Comparison of ENCODE assay signal across 9 cellular contexts in genomic region chr12:78863482-78864427, GRCh38. TPM values are rescaled to one million over a fixed set of nuclear protein-coding genes. Genes with fewer than 3 reads are reported as not detected.
DNase-seq lines count a peak whose midpoint lies in the region; ATAC-seq and TF ChIP-seq lines count a peak whose summit lies in the region.
"Had no signal": no experiment of that assay in that cellular context is flagged by ENCODE, and none has a peak within 500 bp of the region (broad histone marks: within the 10 kb centered on the region; RNA-seq: fewer than 3 reads in every experiment).

No MANE protein-coding gene starts in this region.

- H4K8ac ChIP-seq in H9 (replicated peaks; ENCODE audit: insufficient read length, low read depth, low read length) = no peak overlapping the region

- peaks cover 23 to 27% of the 10 kb centered on the region in 2 experiments for H3K4me1 Mint-ChIP-seq in H9
- H3K4me1 Mint-ChIP-seq in activated T-helper 1 cell treated with anti-CD3 and anti-CD28 coated beads, Interleukin-12 subunit alpha, Interleukin-12 subunit beta, Interleukin-2, Interleukin-4 antibody, amounts not matched to agents 30 ng/mL and 10 ng/mL and 1 ng/mL, durations not matched to agents 14 hours and 24 hours and 36 hours (ENCODE audit: low read depth) = no peaks in the 10 kb centered on the region
- H3K4me1 Mint-ChIP-seq in activated CD4-positive, alpha-beta T cell treated with anti-CD3 and anti-CD28 coated beads, Interleukin-2, amount 10 ng/mL, durations not matched to agents 7 days and 5 days = no peaks in the 10 kb centered on the region

- peaks cover 16% of the 10 kb centered on the region; the same call in 1 of the 2 replicates for H3K79me2 ChIP-seq in H9 (ENCODE audit: insufficient read depth, low read length)

- ATAC-seq in left ventricle myocardium superior = peak; percentile 56

- intact Hi-C loops in activated T-helper 1 cell treated with anti-CD3 and anti-CD28 coated beads, Interleukin-12 subunit alpha, Interleukin-12 subunit beta, Interleukin-2, Interleukin-4 antibody, amounts not matched to agents 30 ng/mL and 10 ng/mL and 1 ng/mL, durations not matched to agents 14 hours and 24 hours and 36 hours (cut with micrococcal nuclease) = no loop called here
- intact Hi-C loops in left ventricle myocardium superior (cut with micrococcal nuclease) = no loop called here

- H4K91ac ChIP-seq in H9 (ENCODE audit: insufficient read length, low read depth, low read length) = no peak overlapping the region

- no peaks in the 10 kb centered on the region; a peak in 1 of 5 replicates for H3K9me3 Mint-ChIP-seq in H9
- H3K9me3 Mint-ChIP-seq in activated T-helper 1 cell treated with anti-CD3 and anti-CD28 coated beads, Interleukin-12 subunit alpha, Interleukin-12 subunit beta, Interleukin-2, Interleukin-4 antibody, amounts not matched to agents 30 ng/mL and 10 ng/mL and 1 ng/mL, durations not matched to agents 14 hours and 24 hours and 36 hours = no peaks in the 10 kb centered on the region
- H3K9me3 Mint-ChIP-seq in activated CD4-positive, alpha-beta T cell treated with anti-CD3 and anti-CD28 coated beads, Interleukin-2, amount 10 ng/mL, durations not matched to agents 7 days and 5 days = no peaks in the 10 kb centered on the region

- H2AFZ ChIP-seq in H9 (ENCODE audit: low read length) = peak overlapping the region; percentile 42

- no peaks in the 10 kb centered on the region for H3K36me3 ChIP-seq in ES-I3 (ENCODE audit: insufficient read depth, low read length)

- DNase-seq in H9 (peak; percentile 90), NCI-H1417 (lab: John Stamatoyannopoulos, UW) (peak; percentile 75 to 97 (median 92)), left ventricle myocardium superior (peak; percentile 50), retina (peak; percentile 87)
- no peak for DNase-seq in activated T-helper 1 cell treated with anti-CD3 and anti-CD28 coated beads, Interleukin-12 subunit alpha, Interleukin-12 subunit beta, Interleukin-2, Interleukin-4 antibody, amounts not matched to agents 30 ng/mL and 10 ng/mL and 1 ng/mL, durations not matched to agents 14 hours and 24 hours and 36 hours (ENCODE audit: low spot score)
- no peak for DNase-seq in effector CD8-positive, alpha-beta T cell (lab: John Stamatoyannopoulos, UW)
- DNase-seq in activated CD4-positive, alpha-beta T cell treated with anti-CD3 and anti-CD28 coated beads, Interleukin-2, amount 10 ng/mL, durations not matched to agents 7 days and 5 days = no peak

- peak overlapping the region; percentile 97 to 99 (median 99) for H3K27ac Mint-ChIP-seq in H9
- no peak overlapping the region for H3K27ac Mint-ChIP-seq in activated T-helper 1 cell treated with anti-CD3 and anti-CD28 coated beads, Interleukin-12 subunit alpha, Interleukin-12 subunit beta, Interleukin-2, Interleukin-4 antibody, amounts not matched to agents 30 ng/mL and 10 ng/mL and 1 ng/mL, durations not matched to agents 14 hours and 24 hours and 36 hours
- no peak overlapping the region for H3K27ac Mint-ChIP-seq in activated CD4-positive, alpha-beta T cell treated with anti-CD3 and anti-CD28 coated beads, Interleukin-2, amount 10 ng/mL, durations not matched to agents 7 days and 5 days

- H2AK5ac ChIP-seq in H9 (ENCODE audit: insufficient read length, low read length) = no peak overlapping the region

- H3K9ac ChIP-seq in ES-I3 (ENCODE audit: low read depth, low read length) = peak overlapping the region; percentile 91
- H3K9ac ChIP-seq in H9 (ENCODE audit: extremely low read depth, insufficient read length, low read length) = peak overlapping the region; percentile 31

- H2BK20ac ChIP-seq in H9 (ENCODE audit: low read depth, low read length, poor library complexity, severe bottlenecking) = no peak overlapping the region

- no peaks in the 10 kb centered on the region for H3K27me3 ChIP-seq in H9 (ENCODE audit: insufficient read depth, low read length)

- H3K4me3 Mint-ChIP-seq in H9 = peak overlapping the region; percentile 95 to 99
- H3K4me3 Mint-ChIP-seq in activated T-helper 1 cell treated with anti-CD3 and anti-CD28 coated beads, Interleukin-12 subunit alpha, Interleukin-12 subunit beta, Interleukin-2, Interleukin-4 antibody, amounts not matched to agents 30 ng/mL and 10 ng/mL and 1 ng/mL, durations not matched to agents 14 hours and 24 hours and 36 hours = peak overlapping the region; percentile 37
- H3K4me3 Mint-ChIP-seq in activated CD4-positive, alpha-beta T cell treated with anti-CD3 and anti-CD28 coated beads, Interleukin-2, amount 10 ng/mL, durations not matched to agents 7 days and 5 days = no peak overlapping the region

- peaks cover 14% of the 10 kb centered on the region for H3K23me2 ChIP-seq in H9 (ENCODE audit: insufficient read length, low read depth, low read length, poor library complexity, severe bottlenecking)

- H3K56ac ChIP-seq in H9 (ENCODE audit: insufficient read length, low read depth, low read length) = no peak overlapping the region

- H3K79me1 ChIP-seq in H9 (ENCODE audit: insufficient read depth, low read depth, low read length, poor library complexity, severe bottlenecking) = no peaks in the 10 kb centered on the region

- no CpG with 5 or more reads among the region's 41 CpGs for WGBS in H9 (ENCODE audit: extremely low coverage, insufficient read length, low lambda C conversion rate)

- H3T11ph ChIP-seq in H9 (ENCODE audit: low read length) = no peak overlapping the region

- H2BK5ac ChIP-seq in H9 (ENCODE audit: insufficient read length, low read length) = no peak overlapping the region

- no peak for TF ChIP-seq CTCF in H9 (conservative IDR thresholded peaks at IDR 0.05)

- no peak overlapping the region for H3K23ac ChIP-seq in H9 (ENCODE audit: insufficient read length, low read depth, low read length)

- POLR2A ChIA-PET in activated CD4-positive, alpha-beta T cell treated with anti-CD3 and anti-CD28 coated beads, Interleukin-2, amount 10 ng/mL, durations not matched to agents 7 days and 5 days (lab: Charles Lee) = no interaction called here

- H3K4me2 ChIP-seq in H9 (ENCODE audit: insufficient read depth, insufficient read length, low read length) = peak overlapping the region; percentile 73

- CTCF ChIA-PET in activated CD4-positive, alpha-beta T cell treated with anti-CD3 and anti-CD28 coated beads, Interleukin-2, amount 10 ng/mL, durations not matched to agents 7 days and 5 days (lab: Charles Lee) = interaction anchor here (0.7 kb wide), 1 partner anchor 562 kb away, joined by 3 read pairs; no protein-coding TSS in a partner anchor

- H3K18ac ChIP-seq in H9 (ENCODE audit: insufficient read length, low read depth, low read length) = no peak overlapping the region

- peaks cover 1% of the 10 kb centered on the region; the same call in 1 of the 2 replicates for H3K27me3 Mint-ChIP-seq in H9 (ENCODE audit: low read depth)
- H3K27me3 Mint-ChIP-seq in activated T-helper 1 cell treated with anti-CD3 and anti-CD28 coated beads, Interleukin-12 subunit alpha, Interleukin-12 subunit beta, Interleukin-2, Interleukin-4 antibody, amounts not matched to agents 30 ng/mL and 10 ng/mL and 1 ng/mL, durations not matched to agents 14 hours and 24 hours and 36 hours (ENCODE audit: insufficient read depth) = peaks cover 21% of the 10 kb centered on the region
- H3K27me3 Mint-ChIP-seq in activated CD4-positive, alpha-beta T cell treated with anti-CD3 and anti-CD28 coated beads, Interleukin-2, amount 10 ng/mL, durations not matched to agents 7 days and 5 days = peaks cover 22% of the 10 kb centered on the region

- H3K4me1 ChIP-seq in ES-I3 (ENCODE audit: insufficient read depth, low read length) (peaks cover 2% of the 10 kb centered on the region; the same call in 1 of the 2 replicates), H9 (ENCODE audit: insufficient read depth, low read length) (no peaks in the 10 kb centered on the region)

- H4K20me1 ChIP-seq in H9 (ENCODE audit: control insufficient read depth, insufficient read depth, insufficient read length) = no peaks in the 10 kb centered on the region

- no peak overlapping the region for H3K4ac ChIP-seq in H9 (ENCODE audit: low read depth, low read length)

- no peak overlapping the region for H4K5ac ChIP-seq in H9 (ENCODE audit: insufficient read length, low read depth, low read length)

- H2BK15ac ChIP-seq in H9 (ENCODE audit: low read depth, low read length) = no peak overlapping the region

- H2BK120ac ChIP-seq in H9 (ENCODE audit: low read depth, low read length, poor library complexity, severe bottlenecking) = no peak overlapping the region

- no peak overlapping the region for H2BK12ac ChIP-seq in H9 (ENCODE audit: insufficient read length, low read depth, low read length)

- H3K9me3 ChIP-seq in ES-I3 (ENCODE audit: control insufficient read depth, insufficient read depth, low read length) (no peaks in the 10 kb centered on the region), H9 (ENCODE audit: control insufficient read depth, low read depth, low read length) (no peaks in the 10 kb centered on the region)

- H3K36me3 Mint-ChIP-seq in H9 (ENCODE audit: insufficient read depth in 1 of 3, low read depth in 3 of 3) = no peaks in the 10 kb centered on the region
- no peaks in the 10 kb centered on the region for H3K36me3 Mint-ChIP-seq in activated T-helper 1 cell treated with anti-CD3 and anti-CD28 coated beads, Interleukin-12 subunit alpha, Interleukin-12 subunit beta, Interleukin-2, Interleukin-4 antibody, amounts not matched to agents 30 ng/mL and 10 ng/mL and 1 ng/mL, durations not matched to agents 14 hours and 24 hours and 36 hours (ENCODE audit: low read depth)
- H3K36me3 Mint-ChIP-seq in activated CD4-positive, alpha-beta T cell treated with anti-CD3 and anti-CD28 coated beads, Interleukin-2, amount 10 ng/mL, durations not matched to agents 7 days and 5 days (ENCODE audit: low read depth) = no peaks in the 10 kb centered on the region

- no peak overlapping the region for H3K14ac ChIP-seq in H9 (ENCODE audit: insufficient read depth, low read length)

- peak overlapping the region; percentile 46 for H3K27ac ChIP-seq in H9 (ENCODE audit: insufficient read length, low read depth, low read length)
- H3K27ac ChIP-seq: VCaP had no signal

RNA-seq across cellular contexts. Expression of gene SYT1, which starts 0.8 kb away (rescaled TPM):
- 15.8 and 16.0 TPM in 2 replicates for total RNA-seq in H9 (2021)
- total RNA-seq in activated T-helper 1 cell treated with anti-CD3 and anti-CD28 coated beads, Interleukin-12 subunit alpha, Interleukin-12 subunit beta, Interleukin-2, Interleukin-4 antibody, amounts not matched to agents 30 ng/mL and 10 ng/mL and 1 ng/mL, durations not matched to agents 14 hours and 24 hours and 36 hours = not detected in 2 replicates
- 0.17 TPM for total RNA-seq in left ventricle myocardium superior
- not detected for total RNA-seq in activated CD4-positive, alpha-beta T cell treated with anti-CD3 and anti-CD28 coated beads, Interleukin-2, amount 10 ng/mL, durations not matched to agents 7 days and 5 days

Comparison
In these comparisons a context has a peak if more than half of its experiments do, and no peak if none do; other contexts are left out.
1. DNase-seq: peak in H9 (single experiment), NCI-H1417 (3 of 3), left ventricle myocardium superior (single experiment) and retina (single experiment); none in activated T-helper 1 cell treated with anti-CD3 and anti-CD28 coated beads, Interleukin-12 subunit alpha, Interleukin-12 subunit beta, Interleukin-2, Interleukin-4 antibody, amounts not matched to agents 30 ng/mL and 10 ng/mL and 1 ng/mL, durations not matched to agents 14 hours and 24 hours and 36 hours (single experiment), effector CD8-positive, alpha-beta T cell (single experiment) and activated CD4-positive, alpha-beta T cell treated with anti-CD3 and anti-CD28 coated beads, Interleukin-2, amount 10 ng/mL, durations not matched to agents 7 days and 5 days (single experiment).
2. H3K27ac Mint-ChIP-seq: peak in H9 (3 of 3); none in activated T-helper 1 cell treated with anti-CD3 and anti-CD28 coated beads, Interleukin-12 subunit alpha, Interleukin-12 subunit beta, Interleukin-2, Interleukin-4 antibody, amounts not matched to agents 30 ng/mL and 10 ng/mL and 1 ng/mL, durations not matched to agents 14 hours and 24 hours and 36 hours (single experiment) and activated CD4-positive, alpha-beta T cell treated with anti-CD3 and anti-CD28 coated beads, Interleukin-2, amount 10 ng/mL, durations not matched to agents 7 days and 5 days (single experiment).
3. RNA of gene SYT1, which starts 0.8 kb away (total RNA-seq): 15.8 to 16.0 TPM in H9; 0.17 TPM in left ventricle myocardium superior (single experiment), not detected in activated T-helper 1 cell treated with anti-CD3 and anti-CD28 coated beads, Interleukin-12 subunit alpha, Interleukin-12 subunit beta, Interleukin-2, Interleukin-4 antibody, amounts not matched to agents 30 ng/mL and 10 ng/mL and 1 ng/mL, durations not matched to agents 14 hours and 24 hours and 36 hours and not detected in activated CD4-positive, alpha-beta T cell treated with anti-CD3 and anti-CD28 coated beads, Interleukin-2, amount 10 ng/mL, durations not matched to agents 7 days and 5 days; every median in the first group is over 10 times any median in the second.